Comparison of ENCODE assay signal across 1 cellular context in genomic region chr7:24932389-24932788, GRCh38.
TF ChIP-seq lines count a peak whose summit lies in the region.

No MANE protein-coding gene starts in this region.

TF ChIP-seq in K562, 482 proteins besides CTCF, POLR2A, EP300 and RAD21:
- TF ChIP-seq, protein P1, sequence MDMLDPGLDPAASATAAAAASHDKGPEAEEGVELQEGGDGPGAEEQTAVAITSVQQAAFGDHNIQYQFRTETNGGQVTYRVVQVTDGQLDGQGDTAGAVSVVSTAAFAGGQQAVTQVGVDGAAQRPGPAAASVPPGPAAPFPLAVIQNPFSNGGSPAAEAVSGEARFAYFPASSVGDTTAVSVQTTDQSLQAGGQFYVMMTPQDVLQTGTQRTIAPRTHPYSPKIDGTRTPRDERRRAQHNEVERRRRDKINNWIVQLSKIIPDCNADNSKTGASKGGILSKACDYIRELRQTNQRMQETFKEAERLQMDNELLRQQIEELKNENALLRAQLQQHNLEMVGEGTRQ (CRISPR knock-in tag; IDR thresholded peaks at IDR 0.05) = no peak
- TF ChIP-seq SIRT6 (IDR thresholded peaks at IDR 0.05; ENCODE audit: low read depth, low read length) (no peak), TRIM24 (IDR thresholded peaks at IDR 0.05) (no peak), SMC3 (conservative IDR thresholded peaks at IDR 0.05; ENCODE audit: insufficient read depth, low read depth, low read length) (no peak), ZNF436 (CRISPR knock-in tag; IDR thresholded peaks at IDR 0.05) (no peak), RBBP5 (IDR thresholded peaks at IDR 0.05; ENCODE audit: borderline replicate concordance, insufficient read depth, low read length, poor library complexity, severe bottlenecking) (no peak), ZNF121 (CRISPR knock-in tag; conservative IDR thresholded peaks at IDR 0.05) (no peak), MYBL2 (IDR thresholded peaks at IDR 0.05; ENCODE audit: low read depth) (no peak), MYBL2 (CRISPR knock-in tag; IDR thresholded peaks at IDR 0.05; ENCODE audit: borderline replicate concordance) (no peak), MAFF (IDR thresholded peaks at IDR 0.05; ENCODE audit: low read length) (no peak), EHMT2 (IDR thresholded peaks at IDR 0.05) (no peak), HLTF (IDR thresholded peaks at IDR 0.05) (no peak), TCF7 (IDR thresholded peaks at IDR 0.05; ENCODE audit: borderline replicate concordance) (no peak), CAMTA2 (CRISPR knock-in tag; conservative IDR thresholded peaks at IDR 0.05) (no peak), L3MBTL2 (IDR thresholded peaks at IDR 0.05) (no peak), GABPB1 (CRISPR knock-in tag; IDR thresholded peaks at IDR 0.05) (no peak), SIX5 (IDR thresholded peaks at IDR 0.05; ENCODE audit: borderline replicate concordance in 1 of 2, insufficient read depth in 1 of 2, low read depth in 1 of 2, low read length in 2 of 2) (no peak), ZNF3 (CRISPR knock-in tag; IDR thresholded peaks at IDR 0.05) (no peak)
- TF ChIP-seq, protein P2, sequence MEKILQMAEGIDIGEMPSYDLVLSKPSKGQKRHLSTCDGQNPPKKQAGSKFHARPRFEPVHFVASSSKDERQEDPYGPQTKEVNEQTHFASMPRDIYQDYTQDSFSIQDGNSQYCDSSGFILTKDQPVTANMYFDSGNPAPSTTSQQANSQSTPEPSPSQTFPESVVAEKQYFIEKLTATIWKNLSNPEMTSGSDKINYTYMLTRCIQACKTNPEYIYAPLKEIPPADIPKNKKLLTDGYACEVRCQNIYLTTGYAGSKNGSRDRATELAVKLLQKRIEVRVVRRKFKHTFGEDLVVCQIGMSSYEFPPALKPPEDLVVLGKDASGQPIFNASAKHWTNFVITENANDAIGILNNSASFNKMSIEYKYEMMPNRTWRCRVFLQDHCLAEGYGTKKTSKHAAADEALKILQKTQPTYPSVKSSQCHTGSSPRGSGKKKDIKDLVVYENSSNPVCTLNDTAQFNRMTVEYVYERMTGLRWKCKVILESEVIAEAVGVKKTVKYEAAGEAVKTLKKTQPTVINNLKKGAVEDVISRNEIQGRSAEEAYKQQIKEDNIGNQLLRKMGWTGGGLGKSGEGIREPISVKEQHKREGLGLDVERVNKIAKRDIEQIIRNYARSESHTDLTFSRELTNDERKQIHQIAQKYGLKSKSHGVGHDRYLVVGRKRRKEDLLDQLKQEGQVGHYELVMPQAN (IDR thresholded peaks at IDR 0.05; ENCODE audit: borderline replicate concordance) = no peak
- TF ChIP-seq, protein P3, sequence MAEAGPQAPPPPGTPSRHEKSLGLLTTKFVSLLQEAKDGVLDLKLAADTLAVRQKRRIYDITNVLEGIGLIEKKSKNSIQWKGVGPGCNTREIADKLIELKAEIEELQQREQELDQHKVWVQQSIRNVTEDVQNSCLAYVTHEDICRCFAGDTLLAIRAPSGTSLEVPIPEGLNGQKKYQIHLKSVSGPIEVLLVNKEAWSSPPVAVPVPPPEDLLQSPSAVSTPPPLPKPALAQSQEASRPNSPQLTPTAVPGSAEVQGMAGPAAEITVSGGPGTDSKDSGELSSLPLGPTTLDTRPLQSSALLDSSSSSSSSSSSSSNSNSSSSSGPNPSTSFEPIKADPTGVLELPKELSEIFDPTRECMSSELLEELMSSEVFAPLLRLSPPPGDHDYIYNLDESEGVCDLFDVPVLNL (CRISPR knock-in tag; IDR thresholded peaks at IDR 0.05; ENCODE audit: low read depth) = no peak
- TF ChIP-seq, protein P4, sequence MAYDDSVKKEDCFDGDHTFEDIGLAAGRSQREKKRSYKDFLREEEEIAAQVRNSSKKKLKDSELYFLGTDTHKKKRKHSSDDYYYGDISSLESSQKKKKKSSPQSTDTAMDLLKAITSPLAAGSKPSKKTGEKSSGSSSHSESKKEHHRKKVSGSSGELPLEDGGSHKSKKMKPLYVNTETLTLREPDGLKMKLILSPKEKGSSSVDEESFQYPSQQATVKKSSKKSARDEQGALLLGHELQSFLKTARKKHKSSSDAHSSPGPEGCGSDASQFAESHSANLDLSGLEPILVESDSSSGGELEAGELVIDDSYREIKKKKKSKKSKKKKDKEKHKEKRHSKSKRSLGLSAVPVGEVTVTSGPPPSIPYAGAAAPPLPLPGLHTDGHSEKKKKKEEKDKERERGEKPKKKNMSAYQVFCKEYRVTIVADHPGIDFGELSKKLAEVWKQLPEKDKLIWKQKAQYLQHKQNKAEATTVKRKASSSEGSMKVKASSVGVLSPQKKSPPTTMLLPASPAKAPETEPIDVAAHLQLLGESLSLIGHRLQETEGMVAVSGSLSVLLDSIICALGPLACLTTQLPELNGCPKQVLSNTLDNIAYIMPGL (CRISPR knock-in tag; IDR thresholded peaks at IDR 0.05) = no peak
